Comparison of ENCODE assay signal across 9 cellular contexts in the genomic region with DNA sequence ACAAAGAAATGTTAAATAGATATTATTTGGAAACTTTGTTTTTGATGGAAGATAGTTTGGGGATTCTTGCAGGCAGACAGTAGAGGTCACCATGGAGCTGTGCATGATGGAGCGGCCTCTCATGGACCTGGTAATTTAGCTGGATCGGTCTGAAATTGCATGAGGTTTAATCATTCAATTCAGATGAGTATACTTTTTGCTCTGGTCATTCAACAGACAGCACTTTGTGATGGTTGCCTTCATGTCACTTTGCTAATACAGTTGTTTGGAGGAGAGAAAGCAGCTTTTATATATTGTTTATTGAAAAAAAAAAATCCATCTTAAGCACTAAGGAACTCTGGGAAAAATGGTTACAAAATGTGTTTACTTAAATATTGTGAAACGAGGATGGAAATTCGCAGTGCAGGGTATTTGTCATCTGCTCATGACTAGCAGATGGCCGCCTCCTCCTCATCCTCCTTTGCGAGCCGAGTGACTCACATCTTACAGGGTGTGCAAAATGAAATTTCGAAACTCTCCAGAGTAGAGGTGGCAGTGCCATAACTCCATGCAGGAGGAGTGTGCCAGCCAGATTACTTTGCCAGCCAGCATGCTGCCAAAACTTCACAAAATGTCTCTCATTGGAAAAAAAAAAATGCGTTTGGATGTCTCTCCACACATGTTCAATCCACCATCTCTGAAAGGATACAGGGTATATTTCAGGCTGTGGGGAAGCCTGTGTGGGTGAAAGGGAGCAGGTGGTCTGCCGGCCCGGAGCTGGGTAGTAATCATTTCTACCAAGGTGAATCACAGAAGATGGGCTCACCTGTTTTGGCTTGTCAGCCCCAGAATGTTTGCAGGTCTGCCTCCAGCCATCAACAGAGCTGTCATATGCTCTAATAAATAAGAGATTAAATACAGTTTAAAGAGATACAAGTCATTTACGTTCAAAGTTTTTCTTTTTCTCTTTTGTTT.
DNase-seq lines count a peak whose midpoint lies in the region; ATAC-seq and TF ChIP-seq lines count a peak whose summit lies in the region.
"Had no signal": no experiment of that assay in that cellular context is flagged by ENCODE, and none has a peak within 500 bp of the region (broad histone marks: within the 10 kb centered on the region; RNA-seq: fewer than 3 reads in every experiment).

No MANE protein-coding gene starts in this region.

- H2AFZ ChIP-seq in GM23248: no peak overlapping the region; the same call in 1 of the 2 replicates

- H3K4me3 ChIP-seq in AG04450 (ENCODE audit: low read depth, low read length) (no peak overlapping the region), GM23248 (no peak overlapping the region)

- peak; percentile 80 for DNase-seq in AG04450 (ENCODE audit: low read depth, low spot score)
- peak; percentile 94 for DNase-seq in GM23248
- DNase-seq in OCI-M1 (lab: John Stamatoyannopoulos, UW): peak; percentile 62
- peak; percentile 18 for DNase-seq in glutamatergic neuron
- peak; percentile 40 for DNase-seq in putamen (ENCODE audit: low spot score)
- no peak for DNase-seq in GM19240 (ENCODE audit: insufficient read length, low spot score)

- H3K4me1 Mint-ChIP-seq in activated naive CD4-positive, alpha-beta T cell treated with anti-CD3 and anti-CD28 coated beads, Interleukin-2, amount 50 U/mL, for 24 hours: peaks cover 12% of the 10 kb centered on the region
- H3K4me1 Mint-ChIP-seq in glutamatergic neuron (ENCODE audit: low read depth, unreplicated experiment): peaks cover 1% of the 10 kb centered on the region

- TF ChIP-seq CTCF in AG04450 (IDR thresholded peaks at IDR 0.05; ENCODE audit: low read depth, low read length) (peak; percentile 68), glutamatergic neuron (IDR thresholded peaks at IDR 0.05; ENCODE audit: partially characterized antibody, unreplicated experiment) (peak; percentile 12)

- H3F3A ChIP-seq in GM23248 (ENCODE audit: insufficient read depth): peaks cover 50% of the 10 kb centered on the region

- in situ Hi-C loops in GM23248 (cut with MboI): loop anchor here (25.0 kb wide), 1 partner anchor 197 kb away; no protein-coding TSS in a partner anchor

- H3K79me2 ChIP-seq in GM23248 (ENCODE audit: insufficient read depth): no peaks in the 10 kb centered on the region

- H4K20me1 ChIP-seq in GM23248 (ENCODE audit: insufficient read depth): no peaks in the 10 kb centered on the region

- POLR2A ChIA-PET in AG04450 (lab: Yijun Ruan, JAX): interaction anchor here (0.6 to 1.7 kb wide), 11 partner anchors 8 to 861 kb away, joined by 3 to 6 read pairs (median 3); no protein-coding TSS in a partner anchor

- no peaks in the 10 kb centered on the region for H3K36me3 Mint-ChIP-seq in activated naive CD4-positive, alpha-beta T cell treated with anti-CD3 and anti-CD28 coated beads, Interleukin-2, amount 50 U/mL, for 24 hours
- H3K36me3 Mint-ChIP-seq in glutamatergic neuron (ENCODE audit: unreplicated experiment): no peaks in the 10 kb centered on the region
- H3K36me3 Mint-ChIP-seq: naive thymus-derived CD8-positive, alpha-beta T cell had no signal

- H3K9ac ChIP-seq in GM23248: peak overlapping the region; percentile 54

- peak overlapping the region; percentile 78 for H3K27ac ChIP-seq in AG04450 (ENCODE audit: low read depth, low read length)
- H3K27ac ChIP-seq in GM23248: peak overlapping the region; percentile 83

- 6 to 9% methylated on average over 12 of the region's 12 CpGs for WGBS in GM23248 (ENCODE audit: low coverage in 1 of 2, low lambda C conversion rate in 2 of 2, missing lambda C conversion rate in 2 of 2), 2 experiments

- no peak overlapping the region for H3K4me3 Mint-ChIP-seq in activated naive CD4-positive, alpha-beta T cell treated with anti-CD3 and anti-CD28 coated beads, Interleukin-2, amount 50 U/mL, for 24 hours
- no peak overlapping the region for H3K4me3 Mint-ChIP-seq in glutamatergic neuron (ENCODE audit: unreplicated experiment)
- H3K4me3 Mint-ChIP-seq: naive thymus-derived CD8-positive, alpha-beta T cell had no signal

- peak overlapping the region; percentile 86 for H3K27ac Mint-ChIP-seq in activated naive CD4-positive, alpha-beta T cell treated with anti-CD3 and anti-CD28 coated beads, Interleukin-2, amount 50 U/mL, for 24 hours
- H3K27ac Mint-ChIP-seq in glutamatergic neuron (ENCODE audit: unreplicated experiment): no peak overlapping the region
- H3K27ac Mint-ChIP-seq: naive thymus-derived CD8-positive, alpha-beta T cell had no signal

- no peak for ATAC-seq in HG03159 (IDR thresholded peaks at IDR 0.05; ENCODE audit: unreplicated experiment)
- ATAC-seq: naive thymus-derived CD8-positive, alpha-beta T cell had no signal

- H3K9me3 ChIP-seq in AG04450 (ENCODE audit: control insufficient read depth, insufficient read depth, low read length): no peaks in the 10 kb centered on the region
- H3K9me3 ChIP-seq in GM23248 (ENCODE audit: low read depth): no peaks in the 10 kb centered on the region

- H3K27me3 ChIP-seq in AG04450 (ENCODE audit: control insufficient read depth, insufficient read depth, low read length) (no peaks in the 10 kb centered on the region), GM23248 (replicated peaks; ENCODE audit: insufficient read depth) (no peaks in the 10 kb centered on the region)

- H3K9me2 ChIP-seq in GM23248 (ENCODE audit: insufficient read depth): no peaks in the 10 kb centered on the region

- H3K27me3 Mint-ChIP-seq in activated naive CD4-positive, alpha-beta T cell treated with anti-CD3 and anti-CD28 coated beads, Interleukin-2, amount 50 U/mL, for 24 hours: no peaks in the 10 kb centered on the region
- H3K27me3 Mint-ChIP-seq in glutamatergic neuron (ENCODE audit: unreplicated experiment): no peaks in the 10 kb centered on the region

- H3K36me3 ChIP-seq in GM23248 (ENCODE audit: low read depth): no peaks in the 10 kb centered on the region

- CTCF ChIA-PET in AG04450 (lab: Charles Lee): interaction anchor here (0.5 to 2.2 kb wide), 13 partner anchors 12 to 893 kb away, joined by 3 to 9 read pairs (median 3); no protein-coding TSS in a partner anchor

- H3K4me1 ChIP-seq in GM23248 (ENCODE audit: insufficient read depth): peaks cover 44% of the 10 kb centered on the region

- peak overlapping the region; percentile 45 for H3K4me2 ChIP-seq in GM23248 (ENCODE audit: unreplicated experiment)

- H3K9me3 Mint-ChIP-seq in activated naive CD4-positive, alpha-beta T cell treated with anti-CD3 and anti-CD28 coated beads, Interleukin-2, amount 50 U/mL, for 24 hours: no peaks in the 10 kb centered on the region
- H3K9me3 Mint-ChIP-seq in glutamatergic neuron (ENCODE audit: unreplicated experiment): no peaks in the 10 kb centered on the region
- H3K9me3 Mint-ChIP-seq: naive thymus-derived CD8-positive, alpha-beta T cell had no signal
